Comparison of ENCODE assay signal across 31 cellular contexts in genomic region chr5:156191547-156191946, GRCh38.
"Had no signal": no experiment of that assay in that cellular context is flagged by ENCODE, and none has a peak within 500 bp of the region (broad histone marks: within the 10 kb centered on the region; RNA-seq: fewer than 3 reads in every experiment).

No MANE protein-coding gene starts in this region.

- H3K27ac Mint-ChIP-seq: activated CD4-positive, alpha-beta memory T cell treated with anti-CD3 and anti-CD28 coated beads for 36 hours; activated CD4-positive, alpha-beta T cell treated with anti-CD3 and anti-CD28 coated beads for 36 hours; activated CD4-positive, alpha-beta T cell treated with anti-CD3 and anti-CD28 coated beads, Interleukin-2, amount 10 ng/mL, durations not matched to agents 24 days and 14 days; activated CD8-positive, alpha-beta memory T cell treated with anti-CD3 and anti-CD28 coated beads, Interleukin-2, amount 10 ng/mL, durations not matched to agents 7 days and 5 days; activated CD8-positive, alpha-beta T cell treated with anti-CD3 and anti-CD28 coated beads, Interleukin-2, amount 10 ng/mL, durations not matched to agents 7 days and 5 days; activated naive CD4-positive, alpha-beta T cell treated with anti-CD3 and anti-CD28 coated beads for 36 hours; activated naive CD4-positive, alpha-beta T cell treated with anti-CD3 and anti-CD28 coated beads, Interleukin-2, amount 50 U/mL, for 24 hours; activated naive CD8-positive, alpha-beta T cell treated with anti-CD3 and anti-CD28 coated beads for 36 hours; activated naive CD8-positive, alpha-beta T cell treated with anti-CD3 and anti-CD28 coated beads, Interleukin-2, amount 50 U/mL, for 24 hours; activated T-helper 1 cell treated with anti-CD3 and anti-CD28 coated beads, Interleukin-12 subunit alpha, Interleukin-12 subunit beta, Interleukin-2, Interleukin-4 antibody, amounts not matched to agents 30 ng/mL and 10 ng/mL and 1 ng/mL, durations not matched to agents 14 hours and 24 hours and 36 hours; activated T-helper 2 cell treated with anti-CD3 and anti-CD28 coated beads, Interferon-gamma antibody, Interleukin-2, Interleukin-4, amounts not matched to agents 10 μg/mL and 5 μg/mL and 100 μg/mL, durations not matched to agents 14 hours and 24 hours and 36 hours; effector memory CD8-positive, alpha-beta T cell had no signal

- H3K4me3 Mint-ChIP-seq: activated CD4-positive, alpha-beta memory T cell treated with anti-CD3 and anti-CD28 coated beads for 36 hours; activated CD4-positive, alpha-beta T cell treated with anti-CD3 and anti-CD28 coated beads for 36 hours; activated CD4-positive, alpha-beta T cell treated with anti-CD3 and anti-CD28 coated beads, Interleukin-2, amount 10 ng/mL, durations not matched to agents 24 days and 14 days; activated CD8-positive, alpha-beta memory T cell treated with anti-CD3 and anti-CD28 coated beads, Interleukin-2, amount 10 ng/mL, durations not matched to agents 7 days and 5 days; activated CD8-positive, alpha-beta T cell treated with anti-CD3 and anti-CD28 coated beads, Interleukin-2, amount 10 ng/mL, durations not matched to agents 7 days and 5 days; activated naive CD4-positive, alpha-beta T cell treated with anti-CD3 and anti-CD28 coated beads for 36 hours; activated naive CD4-positive, alpha-beta T cell treated with anti-CD3 and anti-CD28 coated beads, Interleukin-2, amount 50 U/mL, for 24 hours; activated naive CD8-positive, alpha-beta T cell treated with anti-CD3 and anti-CD28 coated beads for 36 hours; activated naive CD8-positive, alpha-beta T cell treated with anti-CD3 and anti-CD28 coated beads, Interleukin-2, amount 50 U/mL, for 24 hours; activated T-helper 1 cell treated with anti-CD3 and anti-CD28 coated beads, Interleukin-12 subunit alpha, Interleukin-12 subunit beta, Interleukin-2, Interleukin-4 antibody, amounts not matched to agents 30 ng/mL and 10 ng/mL and 1 ng/mL, durations not matched to agents 14 hours and 24 hours and 36 hours; effector memory CD8-positive, alpha-beta T cell had no signal

- H3K27me3 Mint-ChIP-seq: activated CD4-positive, alpha-beta memory T cell treated with anti-CD3 and anti-CD28 coated beads for 36 hours; activated CD4-positive, alpha-beta T cell treated with anti-CD3 and anti-CD28 coated beads, Interleukin-2, amount 10 ng/mL, durations not matched to agents 24 days and 14 days; activated CD8-positive, alpha-beta memory T cell treated with anti-CD3 and anti-CD28 coated beads, Interleukin-2, amount 10 ng/mL, durations not matched to agents 7 days and 5 days; activated naive CD4-positive, alpha-beta T cell treated with anti-CD3 and anti-CD28 coated beads, Interleukin-2, amount 50 U/mL, for 24 hours; activated naive CD8-positive, alpha-beta T cell treated with anti-CD3 and anti-CD28 coated beads for 36 hours; activated naive CD8-positive, alpha-beta T cell treated with anti-CD3 and anti-CD28 coated beads, Interleukin-2, amount 50 U/mL, for 24 hours; effector memory CD8-positive, alpha-beta T cell had no signal

- H3K27ac ChIP-seq: adrenal gland, body of pancreas, gastrocnemius medialis had no signal

- H3K9me3 Mint-ChIP-seq: activated CD4-positive, alpha-beta memory T cell treated with anti-CD3 and anti-CD28 coated beads for 36 hours; activated CD4-positive, alpha-beta T cell treated with anti-CD3 and anti-CD28 coated beads, Interleukin-2, amount 10 ng/mL, durations not matched to agents 24 days and 14 days; activated naive CD4-positive, alpha-beta T cell treated with anti-CD3 and anti-CD28 coated beads for 36 hours; activated naive CD4-positive, alpha-beta T cell treated with anti-CD3 and anti-CD28 coated beads, Interleukin-2, amount 50 U/mL, for 24 hours; activated naive CD8-positive, alpha-beta T cell treated with anti-CD3 and anti-CD28 coated beads for 36 hours; activated naive CD8-positive, alpha-beta T cell treated with anti-CD3 and anti-CD28 coated beads, Interleukin-2, amount 50 U/mL, for 24 hours; activated T-helper 1 cell treated with anti-CD3 and anti-CD28 coated beads, Interleukin-12 subunit alpha, Interleukin-12 subunit beta, Interleukin-2, Interleukin-4 antibody, amounts not matched to agents 30 ng/mL and 10 ng/mL and 1 ng/mL, durations not matched to agents 14 hours and 24 hours and 36 hours; activated T-helper 2 cell treated with anti-CD3 and anti-CD28 coated beads, Interferon-gamma antibody, Interleukin-2, Interleukin-4, amounts not matched to agents 10 μg/mL and 5 μg/mL and 100 μg/mL, durations not matched to agents 14 hours and 24 hours and 36 hours; effector memory CD8-positive, alpha-beta T cell had no signal

- H3K36me3 Mint-ChIP-seq: activated CD4-positive, alpha-beta memory T cell treated with anti-CD3 and anti-CD28 coated beads for 36 hours; activated CD8-positive, alpha-beta memory T cell treated with anti-CD3 and anti-CD28 coated beads, Interleukin-2, amount 10 ng/mL, durations not matched to agents 7 days and 5 days; activated naive CD4-positive, alpha-beta T cell treated with anti-CD3 and anti-CD28 coated beads, Interleukin-2, amount 50 U/mL, for 24 hours; activated naive CD8-positive, alpha-beta T cell treated with anti-CD3 and anti-CD28 coated beads for 36 hours had no signal

- DNase-seq: activated CD4-positive, alpha-beta memory T cell treated with anti-CD3 and anti-CD28 coated beads for 36 hours; activated CD4-positive, alpha-beta T cell treated with anti-CD3 and anti-CD28 coated beads for 36 hours; activated CD4-positive, alpha-beta T cell treated with anti-CD3 and anti-CD28 coated beads, Interleukin-2, amount 10 ng/mL, durations not matched to agents 24 days and 14 days; activated CD4-positive, CD25-positive, alpha-beta regulatory T cell; activated CD4-positive, CD25-positive, alpha-beta regulatory T cell treated with anti-CD3 and anti-CD28 coated beads, Interleukin-2, amount 50 U/mL, for 72 hours; activated CD8-positive, alpha-beta memory T cell treated with anti-CD3 and anti-CD28 coated beads, Interleukin-2, amount 10 ng/mL, durations not matched to agents 7 days and 5 days; activated CD8-positive, alpha-beta memory T cell treated with anti-CD3 and anti-CD28 coated beads, Interleukin-2, amount 50 U/mL, for 4 hours; activated CD8-positive, alpha-beta T cell treated with anti-CD3 and anti-CD28 coated beads, Interleukin-2, amount 10 ng/mL, durations not matched to agents 7 days and 5 days; activated effector memory CD4-positive, alpha-beta T cell treated with anti-CD3 and anti-CD28 coated beads, Interleukin-2, amount 50 U/mL, for 16 hours; activated naive CD4-positive, alpha-beta T cell treated with anti-CD3 and anti-CD28 coated beads for 36 hours; activated naive CD8-positive, alpha-beta T cell treated with anti-CD3 and anti-CD28 coated beads for 36 hours; activated naive CD8-positive, alpha-beta T cell treated with anti-CD3 and anti-CD28 coated beads, Interleukin-2, amount 50 U/mL, for 24 hours; activated T-cell treated with anti-CD3 and anti-CD28 coated beads, Interleukin-2, amount 50 U/mL, for 1 hour; activated T-cell treated with anti-CD3 and anti-CD28 coated beads, Interleukin-2, amount 50 U/mL, for 48 hours; adrenal gland; amygdala; aorta; body of pancreas; caudate nucleus; cortex of kidney; dermis blood vessel endothelial cell; effector CD4-positive, alpha-beta T cell; effector memory CD8-positive, alpha-beta T cell; foreskin fibroblast; gastrocnemius medialis; glutamatergic neuron; T-helper 2 cell had no signal

- H3K9me3 ChIP-seq: adrenal gland, body of pancreas, gastrocnemius medialis had no signal

- H3K4me3 ChIP-seq: adrenal gland, body of pancreas, gastrocnemius medialis had no signal

- H3K4me1 ChIP-seq: adrenal gland, body of pancreas, gastrocnemius medialis had no signal

- H3K36me3 ChIP-seq: adrenal gland, gastrocnemius medialis had no signal

- H3K27me3 ChIP-seq: adrenal gland, body of pancreas, gastrocnemius medialis had no signal

- H3K4me1 Mint-ChIP-seq: activated CD4-positive, alpha-beta T cell treated with anti-CD3 and anti-CD28 coated beads for 36 hours; activated CD4-positive, alpha-beta T cell treated with anti-CD3 and anti-CD28 coated beads, Interleukin-2, amount 10 ng/mL, durations not matched to agents 24 days and 14 days; activated CD8-positive, alpha-beta memory T cell treated with anti-CD3 and anti-CD28 coated beads, Interleukin-2, amount 10 ng/mL, durations not matched to agents 7 days and 5 days; activated naive CD4-positive, alpha-beta T cell treated with anti-CD3 and anti-CD28 coated beads, Interleukin-2, amount 50 U/mL, for 24 hours; activated naive CD8-positive, alpha-beta T cell treated with anti-CD3 and anti-CD28 coated beads for 36 hours; activated naive CD8-positive, alpha-beta T cell treated with anti-CD3 and anti-CD28 coated beads, Interleukin-2, amount 50 U/mL, for 24 hours had no signal

- ATAC-seq: activated CD4-positive, alpha-beta T cell treated with anti-CD3 and anti-CD28 coated beads for 36 hours; activated CD8-positive, alpha-beta memory T cell treated with anti-CD3 and anti-CD28 coated beads, Interleukin-2, amount 10 ng/mL, durations not matched to agents 7 days and 5 days; activated CD8-positive, alpha-beta T cell treated with anti-CD3 and anti-CD28 coated beads, Interleukin-2, amount 10 ng/mL, durations not matched to agents 7 days and 5 days; activated naive CD8-positive, alpha-beta T cell treated with anti-CD3 and anti-CD28 coated beads, Interleukin-2, amount 50 U/mL, for 24 hours; body of pancreas; effector memory CD8-positive, alpha-beta T cell; esophagus mucosa; gastrocnemius medialis had no signal
